Comparison of ENCODE assay signal across 8 cellular contexts in the genomic region with DNA sequence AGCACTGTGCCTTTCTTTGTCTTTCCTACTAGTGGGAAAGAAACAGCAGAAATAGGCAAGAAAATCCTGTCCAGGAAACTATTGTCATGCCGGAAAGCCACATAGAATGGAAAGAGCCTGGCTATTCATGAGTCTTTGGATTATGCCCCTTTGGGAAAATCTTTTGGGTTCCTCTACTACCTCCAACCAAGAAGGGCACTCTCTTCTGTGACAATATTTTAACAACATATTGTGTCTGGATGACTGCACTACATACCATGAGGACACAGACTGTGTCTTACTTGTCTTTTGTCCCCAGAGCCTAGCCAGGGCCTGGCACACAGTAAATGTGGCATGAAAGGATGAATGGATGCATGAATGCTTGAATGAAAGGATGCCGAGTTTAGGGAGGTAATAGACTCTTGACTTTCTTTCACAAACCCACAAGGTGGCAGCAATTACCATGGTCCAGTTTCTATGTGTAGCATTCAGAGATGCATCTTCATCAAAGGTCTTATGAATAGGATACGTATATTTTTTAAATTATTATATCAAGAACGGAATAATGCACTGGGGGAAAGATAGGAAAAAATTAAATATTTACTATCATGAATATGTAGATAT. TPM values are rescaled to one million over a fixed set of nuclear protein-coding genes. Genes with fewer than 3 reads are reported as not detected.
DNase-seq lines count a peak whose midpoint lies in the region; ATAC-seq and TF ChIP-seq lines count a peak whose summit lies in the region.

No MANE protein-coding gene starts in this region.

- WGBS in endodermal cell (ENCODE audit: insufficient coverage in 1 of 2, insufficient read length in 1 of 2), 2 experiments: 65% methylated on average over 3 of the region's 4 CpGs; no CpG with 5 or more reads in 1 of the 2 experiments

- TF ChIP-seq CTCF in DND-41 (IDR thresholded peaks at IDR 0.05; ENCODE audit: borderline replicate concordance, extremely low read depth, low read length, poor library complexity, severe bottlenecking): peak; percentile 72
- TF ChIP-seq CTCF in endodermal cell (conservative IDR thresholded peaks at IDR 0.05): peak; percentile 80
- TF ChIP-seq CTCF in mucosa of descending colon (IDR thresholded peaks at IDR 0.05): peak; percentile 23

- H3K4me1 Mint-ChIP-seq in endodermal cell: peaks cover 4% of the 10 kb centered on the region

- H2AFZ ChIP-seq in DND-41 (ENCODE audit: low read depth, low read length): no peak overlapping the region

- DNase-seq in DND-41 (peak; percentile 52), NCI-H1105 treated with DMSO at 0.1 percent for 48 hours (lab: John Stamatoyannopoulos, UW) (peak; percentile 84), SKM-1 (lab: John Stamatoyannopoulos, UW; ENCODE audit: unreplicated experiment) (peak; percentile 24), endodermal cell (peak; percentile 58), mucosa of descending colon (peak in 1 of 3 donors; percentile 47)
- no peak for DNase-seq in effector CD4-positive, alpha-beta T cell

- H3K36me3 Mint-ChIP-seq in endodermal cell (ENCODE audit: low read depth): no peaks in the 10 kb centered on the region

- H3K4me1 ChIP-seq in DND-41 (ENCODE audit: insufficient read depth, low read length): no peaks in the 10 kb centered on the region
- H3K4me1 ChIP-seq in endodermal cell (ENCODE audit: control insufficient read depth, insufficient read depth, low read length): no peaks in the 10 kb centered on the region
- no peaks in the 10 kb centered on the region for H3K4me1 ChIP-seq in mucosa of descending colon (ENCODE audit: low read depth)

- no peak overlapping the region for H3K27ac Mint-ChIP-seq in endodermal cell

- no peaks in the 10 kb centered on the region for H3K9me3 Mint-ChIP-seq in endodermal cell

- H3K9me3 ChIP-seq in DND-41 (ENCODE audit: insufficient read depth, low read length, severe bottlenecking) (no peaks in the 10 kb centered on the region), endodermal cell (ENCODE audit: control insufficient read depth, low read length) (no peaks in the 10 kb centered on the region), mucosa of descending colon (no peaks in the 10 kb centered on the region)

- H3K27me3 Mint-ChIP-seq in endodermal cell (ENCODE audit: insufficient read depth): peaks cover 2% of the 10 kb centered on the region

- no peaks in the 10 kb centered on the region for H3K79me2 ChIP-seq in DND-41 (ENCODE audit: insufficient read depth, low read length)

- H3K27ac ChIP-seq in DND-41 (ENCODE audit: low read length) (no peak overlapping the region), endodermal cell (ENCODE audit: low read depth, low read length) (no peak overlapping the region)

- H3K4me3 ChIP-seq in DND-41 (ENCODE audit: low read depth in 1 of 2, low read length in 2 of 2) (no peak overlapping the region), endodermal cell (ENCODE audit: low read length) (no peak overlapping the region), mucosa of descending colon (no peak overlapping the region)

- intact Hi-C loops in mucosa of descending colon (cut with DNase I, micrococcal nuclease): loop anchor here (2.0 to 5.0 kb wide), 2 partner anchors 236 to 240 kb away; no protein-coding TSS in a partner anchor

- no peak overlapping the region for H3K4me3 Mint-ChIP-seq in endodermal cell

- no peaks in the 10 kb centered on the region for H3K27me3 ChIP-seq in DND-41 (ENCODE audit: insufficient read depth, low read length, poor library complexity)
- peaks cover 26% of the 10 kb centered on the region for H3K27me3 ChIP-seq in endodermal cell (ENCODE audit: control insufficient read depth, insufficient read depth, low read length, poor library complexity, severe bottlenecking)

- ATAC-seq in DND-41 (ENCODE audit: insufficient read depth, low read depth) (peak; percentile 94), GM21619 (IDR thresholded peaks at IDR 0.05; ENCODE audit: unreplicated experiment) (peak; percentile 71), mucosa of descending colon (peak; percentile 70), GM21737 (IDR thresholded peaks at IDR 0.05; ENCODE audit: unreplicated experiment) (no peak)

- no peak overlapping the region for H3K9ac ChIP-seq in DND-41 (ENCODE audit: low read depth, low read length)
- no peak overlapping the region for H3K9ac ChIP-seq in endodermal cell (ENCODE audit: extremely low read depth, low read length, poor library complexity, severe bottlenecking)

- H3K36me3 ChIP-seq in DND-41 (ENCODE audit: insufficient read depth, low read length) (no peaks in the 10 kb centered on the region), endodermal cell (ENCODE audit: control insufficient read depth, insufficient read depth, low read length) (no peaks in the 10 kb centered on the region), mucosa of descending colon (ENCODE audit: low read depth) (no peaks in the 10 kb centered on the region)

- no peak overlapping the region for H3K4me2 ChIP-seq in DND-41 (ENCODE audit: insufficient read depth, low read length)

- no peaks in the 10 kb centered on the region for H4K20me1 ChIP-seq in DND-41 (ENCODE audit: insufficient read depth, low read length)

RNA-seq across cellular contexts. Expression of a gene that starts 30.3 kb away (rescaled TPM):
- total RNA-seq in endodermal cell: not detected
- not detected for polyA plus RNA-seq in endodermal cell (2013, experiment 1 of 2)
- not detected for polyA plus RNA-seq in endodermal cell (2013, experiment 2 of 2)
- 10 to 100 TPM; 11.6 to 40.4 (median 22.2) TPM for total RNA-seq in mucosa of descending colon

RNA-seq across cellular contexts. Expression of a gene that starts 48.7 kb away (rescaled TPM):
- total RNA-seq in endodermal cell (1 to 10 TPM; 1.6 to 3.3 TPM), mucosa of descending colon (10 to 100 TPM; 16.2 to 47.9 (median 21.6) TPM)
- polyA plus RNA-seq in endodermal cell (2013, experiment 1 of 2): 15.0 TPM
- polyA plus RNA-seq in endodermal cell (2013, experiment 2 of 2): 14.3 TPM

Comparison
In these comparisons a context has a peak if more than half of its experiments do, and no peak if none do; other contexts are left out.
1. CTCF ChIP-seq: peak in every context shown above with its lines; median percentile 80 in endodermal cell; 72 in DND-41; 23 in mucosa of descending colon.
2. RNA of a gene that starts 30.3 kb away (total RNA-seq): 11.6 to 40.4 TPM in mucosa of descending colon; not detected in endodermal cell; every median in the first group is over 10 times any median in the second.